ENCODE assay signal across 2 cellular contexts in the genomic region with DNA sequence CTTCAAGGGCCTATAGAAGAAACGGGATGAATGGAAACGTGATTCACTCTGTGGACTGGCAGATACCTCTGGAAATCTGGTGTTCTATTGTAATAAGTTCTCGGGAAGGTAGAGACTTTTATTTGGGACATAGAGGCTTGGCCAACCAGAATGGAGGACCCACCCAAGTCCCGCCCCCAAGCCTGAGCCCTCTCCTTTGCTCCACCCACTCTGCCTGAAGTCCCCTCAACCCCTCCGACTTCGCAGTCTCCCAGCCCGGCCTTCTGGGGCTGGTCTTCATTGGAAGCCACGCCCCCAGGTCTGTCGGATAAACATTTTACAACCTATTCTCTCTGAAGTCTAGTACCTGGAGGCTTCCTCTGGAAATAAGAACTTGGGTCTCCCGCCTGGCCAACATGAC.
TF ChIP-seq lines count a peak whose summit lies in the region.

No MANE protein-coding gene starts in this region.

TF ChIP-seq in SK-N-SH, 30 proteins besides CTCF, POLR2A, EP300 and RAD21 (continued from another document):
- TF ChIP-seq, protein P1, sequence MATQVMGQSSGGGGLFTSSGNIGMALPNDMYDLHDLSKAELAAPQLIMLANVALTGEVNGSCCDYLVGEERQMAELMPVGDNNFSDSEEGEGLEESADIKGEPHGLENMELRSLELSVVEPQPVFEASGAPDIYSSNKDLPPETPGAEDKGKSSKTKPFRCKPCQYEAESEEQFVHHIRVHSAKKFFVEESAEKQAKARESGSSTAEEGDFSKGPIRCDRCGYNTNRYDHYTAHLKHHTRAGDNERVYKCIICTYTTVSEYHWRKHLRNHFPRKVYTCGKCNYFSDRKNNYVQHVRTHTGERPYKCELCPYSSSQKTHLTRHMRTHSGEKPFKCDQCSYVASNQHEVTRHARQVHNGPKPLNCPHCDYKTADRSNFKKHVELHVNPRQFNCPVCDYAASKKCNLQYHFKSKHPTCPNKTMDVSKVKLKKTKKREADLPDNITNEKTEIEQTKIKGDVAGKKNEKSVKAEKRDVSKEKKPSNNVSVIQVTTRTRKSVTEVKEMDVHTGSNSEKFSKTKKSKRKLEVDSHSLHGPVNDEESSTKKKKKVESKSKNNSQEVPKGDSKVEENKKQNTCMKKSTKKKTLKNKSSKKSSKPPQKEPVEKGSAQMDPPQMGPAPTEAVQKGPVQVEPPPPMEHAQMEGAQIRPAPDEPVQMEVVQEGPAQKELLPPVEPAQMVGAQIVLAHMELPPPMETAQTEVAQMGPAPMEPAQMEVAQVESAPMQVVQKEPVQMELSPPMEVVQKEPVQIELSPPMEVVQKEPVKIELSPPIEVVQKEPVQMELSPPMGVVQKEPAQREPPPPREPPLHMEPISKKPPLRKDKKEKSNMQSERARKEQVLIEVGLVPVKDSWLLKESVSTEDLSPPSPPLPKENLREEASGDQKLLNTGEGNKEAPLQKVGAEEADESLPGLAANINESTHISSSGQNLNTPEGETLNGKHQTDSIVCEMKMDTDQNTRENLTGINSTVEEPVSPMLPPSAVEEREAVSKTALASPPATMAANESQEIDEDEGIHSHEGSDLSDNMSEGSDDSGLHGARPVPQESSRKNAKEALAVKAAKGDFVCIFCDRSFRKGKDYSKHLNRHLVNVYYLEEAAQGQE (IDR thresholded peaks at IDR 0.05; ENCODE audit: low read depth, low read length): no peak
- TF ChIP-seq MXI1 (IDR thresholded peaks at IDR 0.05; ENCODE audit: low read depth, low read length) (no peak), TAF1 (IDR thresholded peaks at IDR 0.05; ENCODE audit: borderline replicate concordance, low read depth, low read length) (no peak), ELF1 (IDR thresholded peaks at IDR 0.05) (no peak), CHD2 (IDR thresholded peaks at IDR 0.05; ENCODE audit: low read length, partially characterized antibody) (no peak), YY1 (IDR thresholded peaks at IDR 0.05; ENCODE audit: low read depth) (no peak), FOXJ3 (CRISPR knock-in tag; IDR thresholded peaks at IDR 0.05) (no peak), NFIC (IDR thresholded peaks at IDR 0.05; ENCODE audit: borderline replicate concordance) (no peak), MEF2A (IDR thresholded peaks at IDR 0.05; ENCODE audit: borderline replicate concordance, low read depth) (no peak)

TF ChIP-seq in SK-N-SH treated with all-trans-retinoic acid at 6 μM for 48 hours, 23 proteins besides CTCF, POLR2A, EP300 and RAD21 (continued from another document):
- TF ChIP-seq, protein P2, sequence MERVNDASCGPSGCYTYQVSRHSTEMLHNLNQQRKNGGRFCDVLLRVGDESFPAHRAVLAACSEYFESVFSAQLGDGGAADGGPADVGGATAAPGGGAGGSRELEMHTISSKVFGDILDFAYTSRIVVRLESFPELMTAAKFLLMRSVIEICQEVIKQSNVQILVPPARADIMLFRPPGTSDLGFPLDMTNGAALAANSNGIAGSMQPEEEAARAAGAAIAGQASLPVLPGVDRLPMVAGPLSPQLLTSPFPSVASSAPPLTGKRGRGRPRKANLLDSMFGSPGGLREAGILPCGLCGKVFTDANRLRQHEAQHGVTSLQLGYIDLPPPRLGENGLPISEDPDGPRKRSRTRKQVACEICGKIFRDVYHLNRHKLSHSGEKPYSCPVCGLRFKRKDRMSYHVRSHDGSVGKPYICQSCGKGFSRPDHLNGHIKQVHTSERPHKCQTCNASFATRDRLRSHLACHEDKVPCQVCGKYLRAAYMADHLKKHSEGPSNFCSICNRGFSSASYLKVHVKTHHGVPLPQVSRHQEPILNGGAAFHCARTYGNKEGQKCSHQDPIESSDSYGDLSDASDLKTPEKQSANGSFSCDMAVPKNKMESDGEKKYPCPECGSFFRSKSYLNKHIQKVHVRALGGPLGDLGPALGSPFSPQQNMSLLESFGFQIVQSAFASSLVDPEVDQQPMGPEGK (CRISPR knock-in tag; IDR thresholded peaks at IDR 0.05; ENCODE audit: borderline replicate concordance): no peak
- no peak for TF ChIP-seq RARB (CRISPR knock-in tag; IDR thresholded peaks at IDR 0.05)
- TF ChIP-seq ZFP3 (CRISPR knock-in tag; IDR thresholded peaks at IDR 0.05): no peak
- TF ChIP-seq ISL1 (CRISPR knock-in tag; IDR thresholded peaks at IDR 0.05): no peak
- no peak for TF ChIP-seq ZNF70 (CRISPR knock-in tag; IDR thresholded peaks at IDR 0.05)
- TF ChIP-seq, protein P3, sequence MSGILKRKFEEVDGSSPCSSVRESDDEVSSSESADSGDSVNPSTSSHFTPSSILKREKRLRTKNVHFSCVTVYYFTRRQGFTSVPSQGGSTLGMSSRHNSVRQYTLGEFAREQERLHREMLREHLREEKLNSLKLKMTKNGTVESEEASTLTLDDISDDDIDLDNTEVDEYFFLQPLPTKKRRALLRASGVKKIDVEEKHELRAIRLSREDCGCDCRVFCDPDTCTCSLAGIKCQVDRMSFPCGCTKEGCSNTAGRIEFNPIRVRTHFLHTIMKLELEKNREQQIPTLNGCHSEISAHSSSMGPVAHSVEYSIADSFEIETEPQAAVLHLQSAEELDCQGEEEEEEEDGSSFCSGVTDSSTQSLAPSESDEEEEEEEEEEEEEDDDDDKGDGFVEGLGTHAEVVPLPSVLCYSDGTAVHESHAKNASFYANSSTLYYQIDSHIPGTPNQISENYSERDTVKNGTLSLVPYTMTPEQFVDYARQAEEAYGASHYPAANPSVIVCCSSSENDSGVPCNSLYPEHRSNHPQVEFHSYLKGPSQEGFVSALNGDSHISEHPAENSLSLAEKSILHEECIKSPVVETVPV (CRISPR knock-in tag; IDR thresholded peaks at IDR 0.05): no peak
- TF ChIP-seq ZNF8 (CRISPR knock-in tag; IDR thresholded peaks at IDR 0.05): no peak
- no peak for TF ChIP-seq ARNTL (CRISPR knock-in tag; IDR thresholded peaks at IDR 0.05; ENCODE audit: borderline replicate concordance, low read depth)
- TF ChIP-seq, protein P4, sequence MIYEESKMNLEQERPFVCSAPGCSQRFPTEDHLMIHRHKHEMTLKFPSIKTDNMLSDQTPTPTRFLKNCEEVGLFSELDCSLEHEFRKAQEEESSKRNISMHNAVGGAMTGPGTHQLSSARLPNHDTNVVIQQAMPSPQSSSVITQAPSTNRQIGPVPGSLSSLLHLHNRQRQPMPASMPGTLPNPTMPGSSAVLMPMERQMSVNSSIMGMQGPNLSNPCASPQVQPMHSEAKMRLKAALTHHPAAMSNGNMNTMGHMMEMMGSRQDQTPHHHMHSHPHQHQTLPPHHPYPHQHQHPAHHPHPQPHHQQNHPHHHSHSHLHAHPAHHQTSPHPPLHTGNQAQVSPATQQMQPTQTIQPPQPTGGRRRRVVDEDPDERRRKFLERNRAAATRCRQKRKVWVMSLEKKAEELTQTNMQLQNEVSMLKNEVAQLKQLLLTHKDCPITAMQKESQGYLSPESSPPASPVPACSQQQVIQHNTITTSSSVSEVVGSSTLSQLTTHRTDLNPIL (CRISPR knock-in tag; IDR thresholded peaks at IDR 0.05; ENCODE audit: low read depth): no peak
